Comparison of ENCODE assay signal across 25 cellular contexts in genomic region chr14:75752086-75752485, GRCh38.
"Had no signal": no experiment of that assay in that cellular context is flagged by ENCODE, and none has a peak within 500 bp of the region (broad histone marks: within the 10 kb centered on the region; RNA-seq: fewer than 3 reads in every experiment).

No MANE protein-coding gene starts in this region.

- ATAC-seq: activated CD4-positive, CD25-positive, alpha-beta regulatory T cell treated with anti-CD3 and anti-CD28 coated beads, Interleukin-2, amount 50 U/mL, for 24 hours; activated CD8-positive, alpha-beta T cell treated with anti-CD3 and anti-CD28 coated beads, Interleukin-2, amount 10 ng/mL, durations not matched to agents 7 days and 5 days; activated naive CD4-positive, alpha-beta T cell treated with anti-CD3 and anti-CD28 coated beads, Interleukin-2, amount 50 U/mL, for 72 hours; effector memory CD8-positive, alpha-beta T cell; left lobe of liver; naive thymus-derived CD8-positive, alpha-beta T cell had no signal

- H3K9me3 ChIP-seq: adrenal gland, ascending aorta, colonic mucosa, testis, upper lobe of left lung had no signal

- H3K4me3 ChIP-seq: adrenal gland, ascending aorta, colonic mucosa, dorsolateral prefrontal cortex, esophagus muscularis mucosa, lung, sigmoid colon, spleen, testis, upper lobe of left lung had no signal

- H3K9me3 Mint-ChIP-seq: activated CD4-positive, alpha-beta T cell treated with anti-CD3 and anti-CD28 coated beads, Interleukin-2, amount 10 ng/mL, durations not matched to agents 24 days and 14 days had no signal

- H3K27me3 ChIP-seq: adrenal gland, ascending aorta, colonic mucosa, dorsolateral prefrontal cortex, esophagus muscularis mucosa, sigmoid colon, spleen, testis, upper lobe of left lung had no signal

- DNase-seq: activated CD4-positive, alpha-beta T cell treated with anti-CD3 and anti-CD28 coated beads, Interleukin-2, amount 10 ng/mL, durations not matched to agents 24 days and 14 days; activated CD8-positive, alpha-beta T cell treated with anti-CD3 and anti-CD28 coated beads, Interleukin-2, amount 10 ng/mL, durations not matched to agents 7 days and 5 days; activated T-cell treated with anti-CD3 and anti-CD28 coated beads, Interleukin-2, amount 50 U/mL, for 1 hour; adrenal gland; colonic mucosa; dorsolateral prefrontal cortex; effector memory CD8-positive, alpha-beta T cell; naive thymus-derived CD8-positive, alpha-beta T cell; retina; sigmoid colon; spleen; stimulated activated CD4-positive, alpha-beta T cell treated with anti-CD3 and anti-CD28 coated beads, Interleukin-4, amount 100 ng/mL, for 1 hour; stimulated activated naive CD4-positive, alpha-beta T cell; SW 1271; T-helper 2 cell; testis; upper lobe of left lung had no signal

- H3K4me1 ChIP-seq: colonic mucosa, esophagus muscularis mucosa, spleen, testis, upper lobe of left lung had no signal

- H3K27me3 Mint-ChIP-seq: activated CD4-positive, alpha-beta T cell treated with anti-CD3 and anti-CD28 coated beads, Interleukin-2, amount 10 ng/mL, durations not matched to agents 24 days and 14 days; central memory CD8-positive, alpha-beta T cell; effector memory CD8-positive, alpha-beta T cell; naive thymus-derived CD8-positive, alpha-beta T cell; progenitor cell of endocrine pancreas had no signal

- H3K27ac ChIP-seq: colonic mucosa, dorsolateral prefrontal cortex, esophagus muscularis mucosa, spleen, testis, upper lobe of left lung had no signal

- H3K36me3 ChIP-seq: adrenal gland, ascending aorta, colonic mucosa had no signal

- H3K4me1 Mint-ChIP-seq: activated CD4-positive, alpha-beta T cell treated with anti-CD3 and anti-CD28 coated beads, Interleukin-2, amount 10 ng/mL, durations not matched to agents 24 days and 14 days; central memory CD8-positive, alpha-beta T cell had no signal

- H3K27ac Mint-ChIP-seq: activated CD4-positive, alpha-beta T cell treated with anti-CD3 and anti-CD28 coated beads, Interleukin-2, amount 10 ng/mL, durations not matched to agents 24 days and 14 days; activated CD8-positive, alpha-beta T cell treated with anti-CD3 and anti-CD28 coated beads, Interleukin-2, amount 10 ng/mL, durations not matched to agents 7 days and 5 days; effector memory CD8-positive, alpha-beta T cell; naive thymus-derived CD8-positive, alpha-beta T cell; progenitor cell of endocrine pancreas had no signal

- H3K4me3 Mint-ChIP-seq: activated CD4-positive, alpha-beta T cell treated with anti-CD3 and anti-CD28 coated beads, Interleukin-2, amount 10 ng/mL, durations not matched to agents 24 days and 14 days; activated CD8-positive, alpha-beta T cell treated with anti-CD3 and anti-CD28 coated beads, Interleukin-2, amount 10 ng/mL, durations not matched to agents 7 days and 5 days; central memory CD8-positive, alpha-beta T cell; effector memory CD8-positive, alpha-beta T cell; naive thymus-derived CD8-positive, alpha-beta T cell had no signal
